Comparison of ENCODE assay signal across 1 cellular context in the genomic region with DNA sequence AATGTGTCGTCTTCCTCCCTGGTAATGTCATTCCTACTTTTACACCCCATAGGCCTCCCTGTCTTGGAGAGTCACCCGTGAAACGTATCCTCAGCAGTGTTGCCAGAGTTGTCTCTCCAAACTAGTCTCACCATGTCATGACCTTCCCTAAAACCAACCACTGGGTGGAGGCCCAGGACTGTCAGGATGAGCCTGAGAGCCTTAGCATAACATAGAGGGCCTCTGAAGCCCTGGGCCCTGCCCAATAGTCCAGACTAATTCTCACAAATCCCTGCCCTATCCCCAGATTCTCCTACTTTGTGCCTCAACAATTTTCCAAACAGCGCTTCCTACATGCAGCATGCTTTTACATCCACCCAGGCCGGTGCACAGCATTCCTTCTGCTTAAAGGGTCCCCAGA.
TF ChIP-seq lines count a peak whose summit lies in the region.

No MANE protein-coding gene starts in this region.

TF ChIP-seq in GM23338, 12 proteins besides CTCF, POLR2A, EP300 and RAD21:
- no peak for TF ChIP-seq ZNF331 (CRISPR knock-in tag; IDR thresholded peaks at IDR 0.05; ENCODE audit: low read depth)
- no peak for TF ChIP-seq EZH2 (IDR thresholded peaks at IDR 0.05; ENCODE audit: low read depth, unreplicated experiment)
- TF ChIP-seq NANOG (IDR thresholded peaks at IDR 0.05; ENCODE audit: borderline replicate concordance): no peak
- TF ChIP-seq, protein P1, sequence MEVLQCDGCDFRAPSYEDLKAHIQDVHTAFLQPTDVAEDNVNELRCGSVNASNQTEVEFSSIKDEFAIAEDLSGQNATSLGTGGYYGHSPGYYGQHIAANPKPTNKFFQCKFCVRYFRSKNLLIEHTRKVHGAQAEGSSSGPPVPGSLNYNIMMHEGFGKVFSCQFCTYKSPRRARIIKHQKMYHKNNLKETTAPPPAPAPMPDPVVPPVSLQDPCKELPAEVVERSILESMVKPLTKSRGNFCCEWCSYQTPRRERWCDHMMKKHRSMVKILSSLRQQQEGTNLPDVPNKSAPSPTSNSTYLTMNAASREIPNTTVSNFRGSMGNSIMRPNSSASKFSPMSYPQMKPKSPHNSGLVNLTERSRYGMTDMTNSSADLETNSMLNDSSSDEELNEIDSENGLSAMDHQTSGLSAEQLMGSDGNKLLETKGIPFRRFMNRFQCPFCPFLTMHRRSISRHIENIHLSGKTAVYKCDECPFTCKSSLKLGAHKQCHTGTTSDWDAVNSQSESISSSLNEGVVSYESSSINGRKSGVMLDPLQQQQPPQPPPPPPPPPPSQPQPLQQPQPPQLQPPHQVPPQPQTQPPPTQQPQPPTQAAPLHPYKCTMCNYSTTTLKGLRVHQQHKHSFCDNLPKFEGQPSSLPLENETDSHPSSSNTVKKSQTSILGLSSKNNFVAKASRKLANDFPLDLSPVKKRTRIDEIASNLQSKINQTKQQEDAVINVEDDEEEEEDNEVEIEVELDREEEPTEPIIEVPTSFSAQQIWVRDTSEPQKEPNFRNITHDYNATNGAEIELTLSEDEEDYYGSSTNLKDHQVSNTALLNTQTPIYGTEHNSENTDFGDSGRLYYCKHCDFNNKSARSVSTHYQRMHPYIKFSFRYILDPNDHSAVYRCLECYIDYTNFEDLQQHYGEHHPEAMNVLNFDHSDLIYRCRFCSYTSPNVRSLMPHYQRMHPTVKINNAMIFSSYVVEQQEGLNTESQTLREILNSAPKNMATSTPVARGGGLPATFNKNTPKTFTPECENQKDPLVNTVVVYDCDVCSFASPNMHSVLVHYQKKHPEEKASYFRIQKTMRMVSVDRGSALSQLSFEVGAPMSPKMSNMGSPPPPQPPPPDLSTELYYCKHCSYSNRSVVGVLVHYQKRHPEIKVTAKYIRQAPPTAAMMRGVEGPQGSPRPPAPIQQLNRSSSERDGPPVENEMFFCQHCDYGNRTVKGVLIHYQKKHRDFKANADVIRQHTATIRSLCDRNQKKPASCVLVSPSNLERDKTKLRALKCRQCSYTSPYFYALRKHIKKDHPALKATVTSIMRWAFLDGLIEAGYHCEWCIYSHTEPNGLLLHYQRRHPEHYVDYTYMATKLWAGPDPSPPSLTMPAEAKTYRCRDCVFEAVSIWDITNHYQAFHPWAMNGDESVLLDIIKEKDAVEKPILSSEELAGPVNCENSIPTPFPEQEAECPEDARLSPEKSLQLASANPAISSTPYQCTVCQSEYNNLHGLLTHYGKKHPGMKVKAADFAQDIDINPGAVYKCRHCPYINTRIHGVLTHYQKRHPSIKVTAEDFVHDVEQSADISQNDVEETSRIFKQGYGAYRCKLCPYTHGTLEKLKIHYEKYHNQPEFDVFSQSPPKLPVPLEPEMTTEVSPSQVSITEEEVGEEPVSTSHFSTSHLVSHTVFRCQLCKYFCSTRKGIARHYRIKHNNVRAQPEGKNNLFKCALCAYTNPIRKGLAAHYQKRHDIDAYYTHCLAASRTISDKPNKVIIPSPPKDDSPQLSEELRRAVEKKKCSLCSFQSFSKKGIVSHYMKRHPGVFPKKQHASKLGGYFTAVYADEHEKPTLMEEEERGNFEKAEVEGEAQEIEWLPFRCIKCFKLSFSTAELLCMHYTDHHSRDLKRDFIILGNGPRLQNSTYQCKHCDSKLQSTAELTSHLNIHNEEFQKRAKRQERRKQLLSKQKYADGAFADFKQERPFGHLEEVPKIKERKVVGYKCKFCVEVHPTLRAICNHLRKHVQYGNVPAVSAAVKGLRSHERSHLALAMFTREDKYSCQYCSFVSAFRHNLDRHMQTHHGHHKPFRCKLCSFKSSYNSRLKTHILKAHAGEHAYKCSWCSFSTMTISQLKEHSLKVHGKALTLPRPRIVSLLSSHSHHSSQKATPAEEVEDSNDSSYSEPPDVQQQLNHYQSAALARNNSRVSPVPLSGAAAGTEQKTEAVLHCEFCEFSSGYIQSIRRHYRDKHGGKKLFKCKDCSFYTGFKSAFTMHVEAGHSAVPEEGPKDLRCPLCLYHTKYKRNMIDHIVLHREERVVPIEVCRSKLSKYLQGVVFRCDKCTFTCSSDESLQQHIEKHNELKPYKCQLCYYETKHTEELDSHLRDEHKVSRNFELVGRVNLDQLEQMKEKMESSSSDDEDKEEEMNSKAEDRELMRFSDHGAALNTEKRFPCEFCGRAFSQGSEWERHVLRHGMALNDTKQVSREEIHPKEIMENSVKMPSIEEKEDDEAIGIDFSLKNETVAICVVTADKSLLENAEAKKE (CRISPR knock-in tag; IDR thresholded peaks at IDR 0.05): no peak
- TF ChIP-seq EZH2phosphoT487 (IDR thresholded peaks at IDR 0.05; ENCODE audit: unreplicated experiment): no peak
- TF ChIP-seq, protein P2, sequence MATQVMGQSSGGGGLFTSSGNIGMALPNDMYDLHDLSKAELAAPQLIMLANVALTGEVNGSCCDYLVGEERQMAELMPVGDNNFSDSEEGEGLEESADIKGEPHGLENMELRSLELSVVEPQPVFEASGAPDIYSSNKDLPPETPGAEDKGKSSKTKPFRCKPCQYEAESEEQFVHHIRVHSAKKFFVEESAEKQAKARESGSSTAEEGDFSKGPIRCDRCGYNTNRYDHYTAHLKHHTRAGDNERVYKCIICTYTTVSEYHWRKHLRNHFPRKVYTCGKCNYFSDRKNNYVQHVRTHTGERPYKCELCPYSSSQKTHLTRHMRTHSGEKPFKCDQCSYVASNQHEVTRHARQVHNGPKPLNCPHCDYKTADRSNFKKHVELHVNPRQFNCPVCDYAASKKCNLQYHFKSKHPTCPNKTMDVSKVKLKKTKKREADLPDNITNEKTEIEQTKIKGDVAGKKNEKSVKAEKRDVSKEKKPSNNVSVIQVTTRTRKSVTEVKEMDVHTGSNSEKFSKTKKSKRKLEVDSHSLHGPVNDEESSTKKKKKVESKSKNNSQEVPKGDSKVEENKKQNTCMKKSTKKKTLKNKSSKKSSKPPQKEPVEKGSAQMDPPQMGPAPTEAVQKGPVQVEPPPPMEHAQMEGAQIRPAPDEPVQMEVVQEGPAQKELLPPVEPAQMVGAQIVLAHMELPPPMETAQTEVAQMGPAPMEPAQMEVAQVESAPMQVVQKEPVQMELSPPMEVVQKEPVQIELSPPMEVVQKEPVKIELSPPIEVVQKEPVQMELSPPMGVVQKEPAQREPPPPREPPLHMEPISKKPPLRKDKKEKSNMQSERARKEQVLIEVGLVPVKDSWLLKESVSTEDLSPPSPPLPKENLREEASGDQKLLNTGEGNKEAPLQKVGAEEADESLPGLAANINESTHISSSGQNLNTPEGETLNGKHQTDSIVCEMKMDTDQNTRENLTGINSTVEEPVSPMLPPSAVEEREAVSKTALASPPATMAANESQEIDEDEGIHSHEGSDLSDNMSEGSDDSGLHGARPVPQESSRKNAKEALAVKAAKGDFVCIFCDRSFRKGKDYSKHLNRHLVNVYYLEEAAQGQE (IDR thresholded peaks at IDR 0.05; ENCODE audit: unreplicated experiment): no peak
- no peak for TF ChIP-seq ZNF114 (CRISPR knock-in tag; IDR thresholded peaks at IDR 0.05)
- TF ChIP-seq, protein P3, sequence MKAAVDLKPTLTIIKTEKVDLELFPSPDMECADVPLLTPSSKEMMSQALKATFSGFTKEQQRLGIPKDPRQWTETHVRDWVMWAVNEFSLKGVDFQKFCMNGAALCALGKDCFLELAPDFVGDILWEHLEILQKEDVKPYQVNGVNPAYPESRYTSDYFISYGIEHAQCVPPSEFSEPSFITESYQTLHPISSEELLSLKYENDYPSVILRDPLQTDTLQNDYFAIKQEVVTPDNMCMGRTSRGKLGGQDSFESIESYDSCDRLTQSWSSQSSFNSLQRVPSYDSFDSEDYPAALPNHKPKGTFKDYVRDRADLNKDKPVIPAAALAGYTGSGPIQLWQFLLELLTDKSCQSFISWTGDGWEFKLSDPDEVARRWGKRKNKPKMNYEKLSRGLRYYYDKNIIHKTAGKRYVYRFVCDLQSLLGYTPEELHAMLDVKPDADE (IDR thresholded peaks at IDR 0.05): no peak
- no peak for TF ChIP-seq CREB1 (CRISPR knock-in tag; IDR thresholded peaks at IDR 0.05; ENCODE audit: low read depth)
TF ChIP-seq in GM23338: peak in this region for 0.
